1 cellular context compared by ENCODE assay signal in genomic region chr19:36850646-36851442, GRCh38.
A peak's percentile ranks its signal among the peaks of the same experiment; 100 is the strongest.
TF ChIP-seq lines count a peak whose summit lies in the region.

Gene ZNF345, plus strand, starts transcription at chr19:36850876. Its CDS starts 25,955 bp downstream, at chr19:36876831.

TF ChIP-seq in HepG2, 621 proteins besides CTCF, POLR2A, EP300 and RAD21 (continued from another document and continues in another):
- TF ChIP-seq SKIL (CRISPR knock-in tag; IDR thresholded peaks at IDR 0.05; ENCODE audit: borderline replicate concordance): no peak
- TF ChIP-seq XRCC5 (optimal IDR thresholded peaks at IDR 0.05; ENCODE audit: low read length): no peak
- no peak for TF ChIP-seq SNAPC5 (CRISPR knock-in tag; IDR thresholded peaks at IDR 0.05; ENCODE audit: borderline replicate concordance)
- peak; percentile 83 for TF ChIP-seq SAP130 (CRISPR knock-in tag; IDR thresholded peaks at IDR 0.05; ENCODE audit: low read depth)
- no peak for TF ChIP-seq MTERF4 (CRISPR knock-in tag; IDR thresholded peaks at IDR 0.05)
- TF ChIP-seq TEF (CRISPR knock-in tag; IDR thresholded peaks at IDR 0.05): no peak
- no peak for TF ChIP-seq ZNF3 (CRISPR knock-in tag; IDR thresholded peaks at IDR 0.05)
- peak; percentile 81; the same call in 1 of the 2 replicates for TF ChIP-seq IRF2 (CRISPR knock-in tag; IDR thresholded peaks at IDR 0.05)
- TF ChIP-seq KDM3A (CRISPR knock-in tag; IDR thresholded peaks at IDR 0.05; ENCODE audit: low read depth): no peak
- no peak for TF ChIP-seq ZNF224 (CRISPR knock-in tag; IDR thresholded peaks at IDR 0.05)
- no peak for TF ChIP-seq ZNF766 (CRISPR knock-in tag; IDR thresholded peaks at IDR 0.05; ENCODE audit: borderline replicate concordance)
- TF ChIP-seq RFX3 (CRISPR knock-in tag; IDR thresholded peaks at IDR 0.05): no peak
- no peak for TF ChIP-seq ZNF792 (CRISPR knock-in tag; IDR thresholded peaks at IDR 0.05)
- TF ChIP-seq AFF4 (CRISPR knock-in tag; IDR thresholded peaks at IDR 0.05): no peak
- TF ChIP-seq SP140L (CRISPR knock-in tag; IDR thresholded peaks at IDR 0.05; ENCODE audit: borderline replicate concordance): no peak
- peak; percentile 52 for TF ChIP-seq ZMYM4 (CRISPR knock-in tag; IDR thresholded peaks at IDR 0.05)
- TF ChIP-seq NPAS2 (CRISPR knock-in tag; IDR thresholded peaks at IDR 0.05; ENCODE audit: borderline replicate concordance): no peak
- TF ChIP-seq TSC22D2 (CRISPR knock-in tag; IDR thresholded peaks at IDR 0.05; ENCODE audit: borderline replicate concordance): no peak
- TF ChIP-seq MED8 (CRISPR knock-in tag; IDR thresholded peaks at IDR 0.05; ENCODE audit: insufficient replicate concordance): no peak
- TF ChIP-seq MBD4 (IDR thresholded peaks at IDR 0.05; ENCODE audit: borderline replicate concordance, low read length): no peak
- TF ChIP-seq DRAP1 (CRISPR knock-in tag; IDR thresholded peaks at IDR 0.05): no peak; the same call in 1 of the 2 replicates
- no peak for TF ChIP-seq DMAP1 (CRISPR knock-in tag; IDR thresholded peaks at IDR 0.05)
- TF ChIP-seq SP4 (CRISPR knock-in tag; IDR thresholded peaks at IDR 0.05): peak; percentile 63; the same call in 1 of the 2 replicates
- TF ChIP-seq ELF1 (CRISPR knock-in tag; IDR thresholded peaks at IDR 0.05): no peak; the same call in none of the 2 replicates
- no peak for TF ChIP-seq ETV6 (CRISPR knock-in tag; conservative IDR thresholded peaks at IDR 0.05)
- 0 out of 2 replicates have a peak, but pooled peaks have one; percentile 38 for TF ChIP-seq TGIF2 (CRISPR knock-in tag; IDR thresholded peaks at IDR 0.05)
- TF ChIP-seq KIAA2018 (CRISPR knock-in tag; IDR thresholded peaks at IDR 0.05; ENCODE audit: borderline replicate concordance): no peak
- TF ChIP-seq ZFP37 (CRISPR knock-in tag; IDR thresholded peaks at IDR 0.05; ENCODE audit: borderline replicate concordance): no peak
- no peak for TF ChIP-seq ZBTB40 (IDR thresholded peaks at IDR 0.05)
- peak; percentile 26; the same call in 1 of the 2 replicates for TF ChIP-seq ZBTB40 (CRISPR knock-in tag; IDR thresholded peaks at IDR 0.05)
- TF ChIP-seq CREM (IDR thresholded peaks at IDR 0.05): peak; percentile 79
- TF ChIP-seq CREM (CRISPR knock-in tag; IDR thresholded peaks at IDR 0.05): no peak
